ENCODE assay signal across 16 cellular contexts in the genomic region with DNA sequence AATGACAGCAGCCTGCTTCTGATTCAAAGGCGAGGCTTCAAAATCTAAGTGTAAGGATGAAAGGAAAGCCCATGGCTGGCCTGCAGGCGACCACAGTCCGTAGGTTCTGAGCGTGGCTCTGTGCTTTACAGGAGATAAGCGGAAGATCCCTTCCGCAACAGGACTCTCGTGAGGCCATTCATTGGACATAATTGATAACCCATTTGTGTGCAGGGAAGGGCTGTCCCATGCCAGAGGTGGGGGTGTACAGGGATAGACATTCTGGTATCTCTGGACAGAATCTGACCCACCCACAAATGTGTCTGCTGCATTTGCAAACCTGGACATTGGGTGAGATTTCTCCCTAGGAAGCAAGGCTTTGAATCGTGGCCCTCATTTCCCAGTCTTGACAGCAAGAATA. TPM values are rescaled to one million over a fixed set of nuclear protein-coding genes. Genes with fewer than 3 reads are reported as not detected.
DNase-seq lines count a peak whose midpoint lies in the region; ATAC-seq, FAIRE-seq and TF ChIP-seq lines count a peak whose summit lies in the region.
"Had no signal": no experiment of that assay in that cellular context is flagged by ENCODE, and none has a peak within 500 bp of the region (broad histone marks: within the 10 kb centered on the region; RNA-seq: fewer than 3 reads in every experiment).

No MANE protein-coding gene starts in this region.

- H3K4me1 Mint-ChIP-seq in T-cell (peaks cover 33 to 55% (median 39%) of the 10 kb centered on the region in 3 donors), immature natural killer cell (peaks cover 39 to 46% of the 10 kb centered on the region in 2 donors)
- H3K4me1 Mint-ChIP-seq in stimulated activated memory B cell treated with anti-CD40 and anti-IgM and Interleukin-4, amounts not matched to agents 10 μg/mL and 1 μg/mL and 100 μg/mL, for 72 hours, result peaks cover 26% of the 10 kb centered on the region

- peaks cover 64% of the 10 kb centered on the region for H3K4me1 ChIP-seq in left ventricle myocardium inferior

- H3K27ac Mint-ChIP-seq in T-cell, result peak overlapping the region; percentile 87 to 95
- peak overlapping the region in 4 of 6 donors; percentile 16 to 93 (median 84) for H3K27ac Mint-ChIP-seq in immature natural killer cell
- H3K27ac Mint-ChIP-seq in stimulated activated memory B cell treated with anti-CD40 and anti-IgM and Interleukin-4, amounts not matched to agents 10 μg/mL and 1 μg/mL and 100 μg/mL, for 72 hours, result peak overlapping the region; percentile 54

- no peaks in the 10 kb centered on the region for H3K36me3 Mint-ChIP-seq in T-cell
- H3K36me3 Mint-ChIP-seq in immature natural killer cell, result peaks cover 0 to 4% (median 3%) of the 10 kb centered on the region in 3 donors
- no peaks in the 10 kb centered on the region for H3K36me3 Mint-ChIP-seq in stimulated activated memory B cell treated with anti-CD40 and anti-IgM and Interleukin-4, amounts not matched to agents 10 μg/mL and 1 μg/mL and 100 μg/mL, for 72 hours

- CTCF ChIA-PET in T-cell (lab: Charles Lee), result interaction anchor here (1.0 to 1.5 kb wide), 2 partner anchors 17 to 170 kb away, joined by 3 read pairs; no protein-coding TSS in a partner anchor

- no peak for ATAC-seq in Right ventricle myocardium inferior
- ATAC-seq in T-cell (replicated peaks in 1 of 4), result no peak
- ATAC-seq in stimulated activated memory B cell treated with anti-CD40 and anti-IgM and Interleukin-4, amounts not matched to agents 10 μg/mL and 1 μg/mL and 100 μg/mL, for 72 hours, result no peak
- ATAC-seq: PC-3 had no signal

- no peak for FAIRE-seq in RCC 7860 (lab: Jason Lieb, UNC)
- FAIRE-seq: H1 had no signal

- H3K9me3 ChIP-seq in left ventricle myocardium inferior (replicated peaks), result no peaks in the 10 kb centered on the region
- H3K9me3 ChIP-seq: BLaER1 had no signal

- H3K4me3 Mint-ChIP-seq in T-cell, result no peak overlapping the region
- no peak overlapping the region for H3K4me3 Mint-ChIP-seq in immature natural killer cell
- H3K4me3 Mint-ChIP-seq in stimulated activated memory B cell treated with anti-CD40 and anti-IgM and Interleukin-4, amounts not matched to agents 10 μg/mL and 1 μg/mL and 100 μg/mL, for 72 hours, result no peak overlapping the region

- H3K9me3 Mint-ChIP-seq in T-cell (no peaks in the 10 kb centered on the region), immature natural killer cell (no peaks in the 10 kb centered on the region)
- H3K9me3 Mint-ChIP-seq in stimulated activated memory B cell treated with anti-CD40 and anti-IgM and Interleukin-4, amounts not matched to agents 10 μg/mL and 1 μg/mL and 100 μg/mL, for 72 hours, result no peaks in the 10 kb centered on the region

- H3K27ac ChIP-seq in left ventricle myocardium inferior (replicated peaks), result peak overlapping the region; percentile 70
- H3K27ac ChIP-seq: BLaER1 had no signal

- H3K4me3 ChIP-seq in left ventricle myocardium inferior, result no peak overlapping the region
- H3K4me3 ChIP-seq: BLaER1 had no signal

- no peak for TF ChIP-seq CTCF in left ventricle myocardium inferior (IDR thresholded peaks at IDR 0.05; ENCODE audit: borderline replicate concordance)

- H3K27me3 ChIP-seq in left ventricle myocardium inferior (ENCODE audit: low read depth), result no peaks in the 10 kb centered on the region

- H3K36me3 ChIP-seq in left ventricle myocardium inferior, result no peaks in the 10 kb centered on the region
- H3K36me3 ChIP-seq: BLaER1 had no signal

- TF ChIP-seq POLR2A in erythroblast (IDR thresholded peaks at IDR 0.05; ENCODE audit: low read length), result no peak

- no peak for DNase-seq in left ventricle myocardium inferior
- no peak for DNase-seq in Right ventricle myocardium inferior (ENCODE audit: missing footprints)
- DNase-seq in T-cell, result no peak
- no peak for DNase-seq in immature natural killer cell
- DNase-seq in RCC 7860 (ENCODE audit: low spot score), result no peak
- no peak for DNase-seq in EL
- DNase-seq in erythroblast (lab: John Stamatoyannopoulos, UW), result no peak
- DNase-seq: DMS153, MM.1S, NCI-H1092 treated with DMSO at 0.1 percent for 48 hours, NCI-H2081 treated with DMSO at 0.1 percent for 48 hours, NCI-H510A treated with DMSO at 0.1 percent for 48 hours had no signal

- POLR2A ChIA-PET in T-cell (lab: Charles Lee), result no interaction called here

- intact Hi-C loops in left ventricle myocardium inferior (cut with micrococcal nuclease), result no loop called here
- intact Hi-C loops in Right ventricle myocardium inferior (cut with DNase I), result no loop called here

- no peaks in the 10 kb centered on the region for H3K27me3 Mint-ChIP-seq in T-cell
- H3K27me3 Mint-ChIP-seq in immature natural killer cell (ENCODE audit: low read depth in 3 of 3), result peaks cover 7 to 13% (median 10%) of the 10 kb centered on the region in 3 donors
- H3K27me3 Mint-ChIP-seq in stimulated activated memory B cell treated with anti-CD40 and anti-IgM and Interleukin-4, amounts not matched to agents 10 μg/mL and 1 μg/mL and 100 μg/mL, for 72 hours, result no peaks in the 10 kb centered on the region

RNA-seq across cellular contexts. Expression of gene CYB561, which starts 4.0 kb away (rescaled TPM):
- total RNA-seq in left ventricle myocardium inferior (9.0 TPM), Right ventricle myocardium inferior (15.5 TPM), T-cell (10 to 100 TPM; 15.5 to 64.1 (median 34.0) TPM)
- polyA plus RNA-seq in immature natural killer cell, result 10 to 100 TPM; 13.7 to 22.4 (median 21.0) TPM

RNA-seq across cellular contexts. Expression of gene ACE, which starts 34.8 kb away (rescaled TPM):
- 6.2 TPM for total RNA-seq in left ventricle myocardium inferior
- 4.8 TPM for total RNA-seq in Right ventricle myocardium inferior
- total RNA-seq in T-cell, result 10 to 100 TPM in 3 of 5 donors, 1 to 10 TPM in 2; 4.1 to 37.0 (median 12.8) TPM
- polyA plus RNA-seq in immature natural killer cell, result under 1 TPM in 1 of 3 donors, not detected in 2; 0.28 TPM
